In genomic region chr19:55370305-55370988, GRCh38 we compare ENCODE assay signal across 8 cellular contexts. TPM values are rescaled to one million over a fixed set of nuclear protein-coding genes. Genes with fewer than 3 reads are reported as not detected.
DNase-seq lines count a peak whose midpoint lies in the region; ATAC-seq and TF ChIP-seq lines count a peak whose summit lies in the region.

TSS of gene IL11 (minus strand) at chr19:55370463. CDS start at chr19:55370310, 153 bp downstream.

- H3K9me3 ChIP-seq in skeletal muscle satellite cell (replicated peaks; ENCODE audit: low read length) = no peaks in the 10 kb centered on the region

- H3K4me3 Mint-ChIP-seq in T-cell = peak within 1 kb of the TSS; percentile 59 to 81 (median 65)

- H3K4me1 ChIP-seq in skeletal muscle satellite cell (ENCODE audit: control insufficient read depth, insufficient read depth, low read length) = peaks cover 29% of the 10 kb centered on the region

- CTCF ChIA-PET in T-cell (lab: Charles Lee) = no interaction called here

- peak within 1 kb of the TSS; percentile 78 for H3K9ac ChIP-seq in skeletal muscle satellite cell (ENCODE audit: low read depth, low read length)

- no peaks in the 10 kb centered on the region for H3K36me3 Mint-ChIP-seq in T-cell

- TF ChIP-seq CTCF in fibroblast of mammary gland (conservative IDR thresholded peaks at IDR 0.05; ENCODE audit: control insufficient read depth, insufficient read depth, low read depth, low read length) = no peak

- peaks cover 9 to 16% (median 14%) of the 10 kb centered on the region in 3 donors for H3K4me1 Mint-ChIP-seq in T-cell

- peak within 1 kb of the TSS; percentile 99 for H3K4me2 ChIP-seq in skeletal muscle satellite cell (ENCODE audit: low read length)

- no peak for ATAC-seq in T-cell (replicated peaks in 1 of 4)

- H3K9me3 Mint-ChIP-seq in T-cell = no peaks in the 10 kb centered on the region

- H3K27ac Mint-ChIP-seq in T-cell = peak within 1 kb of the TSS in 1 of 2 donors; percentile 39

- H3K4me3 ChIP-seq in fibroblast of mammary gland (ENCODE audit: control insufficient read depth, low read depth, low read length) (peak within 1 kb of the TSS; percentile 59), skeletal muscle satellite cell (ENCODE audit: low read length) (peak within 1 kb of the TSS; percentile 87)

- H3K36me3 ChIP-seq in skeletal muscle satellite cell (ENCODE audit: insufficient read depth, low read length) = no peaks in the 10 kb centered on the region

- POLR2A ChIA-PET in T-cell (lab: Charles Lee) = no interaction called here

- H3K27me3 Mint-ChIP-seq in T-cell = peaks cover 27 to 47% of the 10 kb centered on the region in 2 donors

- DNase-seq in DMS53 (lab: John Stamatoyannopoulos, UW) (peak; percentile 31), DMS53 treated with DMSO at 0.1 percent for 48 hours (lab: John Stamatoyannopoulos, UW; ENCODE audit: unreplicated experiment) (no peak), T-cell (no peak), fibroblast of mammary gland (ENCODE audit: low read depth) (peak; percentile 51), NCI-H510A treated with DMSO at 0.1 percent for 48 hours (lab: John Stamatoyannopoulos, UW) (no peak), superior temporal gyrus (ENCODE audit: extremely low spot score) (no peak)
- DNase-seq in activated CD8-positive, alpha-beta memory T cell treated with anti-CD3 and anti-CD28 coated beads, Interleukin-2, amount 50 U/mL, for 48 hours = no peak

- no peaks in the 10 kb centered on the region for H3K27me3 ChIP-seq in skeletal muscle satellite cell (ENCODE audit: control insufficient read depth, insufficient read depth, low read length)

RNA-seq across cellular contexts. Expression of gene IL11, which starts in this region (rescaled TPM):
- total RNA-seq in T-cell = under 1 TPM in 2 of 5 donors, not detected in 3; 0.53 to 0.96 TPM
- total RNA-seq in skeletal muscle satellite cell (2012; rRNA removed) = 1.0 and 6.8 TPM in 2 replicates

Comparison
In these comparisons a context has a peak if more than half of its experiments do, and no peak if none do; other contexts are left out.
1. DNase-seq: peak in DMS53 (single experiment) and fibroblast of mammary gland (single experiment); none in DMS53 treated with DMSO at 0.1 percent for 48 hours (single experiment), T-cell (0 of 34), NCI-H510A treated with DMSO at 0.1 percent for 48 hours (single experiment), activated CD8-positive, alpha-beta memory T cell treated with anti-CD3 and anti-CD28 coated beads, Interleukin-2, amount 50 U/mL, for 48 hours (single experiment) and superior temporal gyrus (single experiment).